Comparison of ENCODE assay signal across 18 cellular contexts in the genomic region with DNA sequence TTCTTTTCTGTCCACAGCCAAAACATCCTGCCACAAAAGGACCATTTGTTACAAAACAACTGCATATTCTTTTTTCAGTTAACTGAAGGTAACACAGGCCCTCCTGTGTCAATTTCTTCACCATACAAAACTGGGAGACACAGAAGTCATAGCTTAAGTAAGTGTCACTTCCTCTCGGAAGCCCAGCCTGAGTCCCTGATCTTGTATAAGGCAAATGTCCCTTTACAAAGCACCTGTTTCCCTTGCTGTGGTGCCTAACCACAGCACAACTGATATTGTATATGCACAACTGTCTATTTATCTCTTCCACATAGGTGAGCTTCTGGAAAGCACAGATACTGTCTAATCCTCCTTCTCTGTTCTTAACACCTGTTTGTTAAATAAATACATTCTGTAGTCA.
DNase-seq lines count a peak whose midpoint lies in the region; ATAC-seq and TF ChIP-seq lines count a peak whose summit lies in the region.
"Had no signal": no experiment of that assay in that cellular context is flagged by ENCODE, and none has a peak within 500 bp of the region (broad histone marks: within the 10 kb centered on the region; RNA-seq: fewer than 3 reads in every experiment).

No MANE protein-coding gene starts in this region.

- no peak for ATAC-seq in gastrocnemius medialis
- ATAC-seq: GM12878 had no signal

- no peak overlapping the region for H3K27ac Mint-ChIP-seq in Caco-2 (ENCODE audit: unreplicated experiment)
- H3K27ac Mint-ChIP-seq: CD4-positive, alpha-beta memory T cell; CD4-positive, CD25-positive, alpha-beta regulatory T cell; CD8-positive, alpha-beta memory T cell had no signal

- DNase-seq in Jurkat, Clone E6-1 (ENCODE audit: low read depth, low spot score) = peak; percentile 1
- no peak for DNase-seq in gastrocnemius medialis
- DNase-seq in Caco-2 = no peak
- no peak for DNase-seq in DMS79 (lab: John Stamatoyannopoulos, UW)
- DNase-seq: 8988T; ACHN; BE2C; C1 segment of cervical spinal cord; Calu3; CD4-positive, alpha-beta memory T cell; CD4-positive, CD25-positive, alpha-beta regulatory T cell; CD8-positive, alpha-beta memory T cell; COR-L47; GDM1 had no signal

- BruUV-seq in Caco-2 (replicated peaks; lab: Mats Ljungman, UMichigan) = no TSS peak

- H3K4me3 ChIP-seq in Jurkat, Clone E6-1 (ENCODE audit: low read length) = no peak overlapping the region
- no peak overlapping the region for H3K4me3 ChIP-seq in gastrocnemius medialis
- H3K4me3 ChIP-seq in Caco-2 (ENCODE audit: low read depth, low read length) = no peak overlapping the region
- H3K4me3 ChIP-seq: BLaER1, GM12878 had no signal

- no peak for TF ChIP-seq POLR2A in gastrocnemius medialis (IDR thresholded peaks at IDR 0.05)

- no peaks in the 10 kb centered on the region for H3K36me3 Mint-ChIP-seq in Caco-2 (ENCODE audit: insufficient read depth, unreplicated experiment)
- H3K36me3 Mint-ChIP-seq: CD14-positive monocyte; CD4-positive, CD25-positive, alpha-beta regulatory T cell had no signal

- H3K9me3 ChIP-seq in gastrocnemius medialis = peaks cover 0 to 6% (median 0%) of the 10 kb centered on the region in 3 donors
- no peaks in the 10 kb centered on the region for H3K9me3 ChIP-seq in Caco-2
- H3K9me3 ChIP-seq: BE2C had no signal

- H3K27me3 Mint-ChIP-seq in Caco-2 (ENCODE audit: insufficient read depth, unreplicated experiment) = no peaks in the 10 kb centered on the region
- H3K27me3 Mint-ChIP-seq: CD4-positive, alpha-beta memory T cell; CD8-positive, alpha-beta memory T cell had no signal

- in situ Hi-C loops in gastrocnemius medialis (cut with MboI; ENCODE audit: low sequenced_read_pairs in 4 of 4) = no loop called here

- H3K36me3 ChIP-seq in gastrocnemius medialis (no peaks in the 10 kb centered on the region), Caco-2 (ENCODE audit: control insufficient read depth, insufficient read depth, low read length) (no peaks in the 10 kb centered on the region)
- H3K36me3 ChIP-seq: BE2C, BLaER1 had no signal

- H3K27me3 ChIP-seq in gastrocnemius medialis (no peaks in the 10 kb centered on the region), Caco-2 (replicated peaks; ENCODE audit: control insufficient read depth, insufficient read depth, low read length) (no peaks in the 10 kb centered on the region)
- H3K27me3 ChIP-seq: BE2C, BLaER1 had no signal

- no peaks in the 10 kb centered on the region for H3K4me1 ChIP-seq in gastrocnemius medialis
- H3K4me1 ChIP-seq in Caco-2 = no peaks in the 10 kb centered on the region
- H3K4me1 ChIP-seq: BE2C, BLaER1 had no signal

- POLR2A ChIA-PET in Caco-2 (lab: Charles Lee) = no interaction called here

- H3K27ac ChIP-seq in VCaP = peak overlapping the region; percentile 93; the same call in 1 of the 2 replicates
- H3K27ac ChIP-seq in gastrocnemius medialis = no peak overlapping the region
- H3K27ac ChIP-seq: BLaER1 had no signal

- CTCF ChIA-PET in Caco-2 (lab: Charles Lee) = no interaction called here

- peaks cover 11% of the 10 kb centered on the region for H3K9me3 Mint-ChIP-seq in Caco-2 (ENCODE audit: unreplicated experiment)

- intact Hi-C loops in gastrocnemius medialis (cut with DNase I; ENCODE audit: low total_unique reads) = no loop called here
- intact Hi-C loops in Caco-2 (cut with micrococcal nuclease; ENCODE audit: unreplicated experiment) = no loop called here

- TF ChIP-seq CTCF in VCaP (conservative IDR thresholded peaks at IDR 0.05) (no peak), gastrocnemius medialis (IDR thresholded peaks at IDR 0.05 in 4 of 5, conservative IDR thresholded peaks at IDR 0.05 in 1 of 5) (no peak), Caco-2 (IDR thresholded peaks at IDR 0.05; ENCODE audit: insufficient read depth in 1 of 2, low read depth in 1 of 2, low read length in 1 of 2, severe bottlenecking in 1 of 2, unreplicated experiment in 1 of 2) (no peak)

- H3K4me3 Mint-ChIP-seq in Caco-2 (ENCODE audit: unreplicated experiment) = no peak overlapping the region
- H3K4me3 Mint-ChIP-seq: CD14-positive monocyte; CD4-positive, alpha-beta memory T cell; CD4-positive, CD25-positive, alpha-beta regulatory T cell; CD8-positive, alpha-beta memory T cell had no signal

- H3K4me1 Mint-ChIP-seq in Caco-2 (ENCODE audit: low read depth, unreplicated experiment) = peaks cover 6% of the 10 kb centered on the region
- H3K4me1 Mint-ChIP-seq: CD14-positive monocyte; CD4-positive, CD25-positive, alpha-beta regulatory T cell; CD8-positive, alpha-beta memory T cell had no signal
